In the genomic region with DNA sequence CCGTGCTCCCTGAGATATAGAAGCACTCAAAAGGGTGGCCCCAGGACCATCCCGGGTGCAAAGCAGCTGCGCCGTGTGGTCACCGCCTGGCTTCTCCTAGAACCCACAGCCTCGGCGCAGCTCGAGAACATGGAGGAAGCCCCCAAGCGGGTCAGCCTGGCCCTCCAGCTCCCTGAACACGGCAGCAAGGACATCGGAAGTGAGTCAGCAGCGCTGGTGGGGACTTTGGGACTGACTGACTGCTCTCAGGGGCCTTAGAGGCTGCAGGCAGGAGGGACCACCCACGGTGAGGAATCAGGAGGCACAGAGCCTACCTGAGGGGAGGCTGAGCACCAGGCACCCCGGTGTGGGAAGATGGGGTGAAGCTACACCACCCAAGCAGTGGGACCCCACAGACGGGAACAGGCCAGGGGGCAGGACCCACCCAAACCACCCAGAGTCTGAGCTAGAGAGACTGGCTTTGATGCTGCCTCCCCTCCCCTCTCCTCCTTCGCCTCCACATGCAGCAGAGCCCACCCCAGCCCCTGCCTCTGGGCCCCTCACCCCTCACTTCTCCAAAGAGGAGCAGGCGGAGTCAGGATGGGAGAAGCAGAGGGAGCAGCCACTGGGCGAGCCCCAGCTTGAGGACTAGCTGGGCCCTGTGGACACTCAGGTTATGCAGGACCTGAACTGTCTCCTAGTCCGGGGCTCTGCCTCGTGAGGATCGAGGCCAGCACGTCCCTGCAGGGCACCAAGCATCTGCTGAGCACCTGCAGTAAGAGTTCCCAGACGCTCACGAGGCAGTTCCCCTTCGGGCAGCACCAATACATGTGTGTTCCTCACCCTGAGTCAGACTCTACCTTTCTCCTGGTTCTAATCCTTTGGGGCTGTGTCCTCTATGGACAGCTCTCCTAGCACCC, we compare ENCODE assay signal across 1 cellular context.
TF ChIP-seq lines count a peak whose summit lies in the region.

No MANE protein-coding gene starts in this region.

TF ChIP-seq in HepG2, 621 proteins besides CTCF, POLR2A, EP300 and RAD21 (continued from another document):
- TF ChIP-seq, protein P1, sequence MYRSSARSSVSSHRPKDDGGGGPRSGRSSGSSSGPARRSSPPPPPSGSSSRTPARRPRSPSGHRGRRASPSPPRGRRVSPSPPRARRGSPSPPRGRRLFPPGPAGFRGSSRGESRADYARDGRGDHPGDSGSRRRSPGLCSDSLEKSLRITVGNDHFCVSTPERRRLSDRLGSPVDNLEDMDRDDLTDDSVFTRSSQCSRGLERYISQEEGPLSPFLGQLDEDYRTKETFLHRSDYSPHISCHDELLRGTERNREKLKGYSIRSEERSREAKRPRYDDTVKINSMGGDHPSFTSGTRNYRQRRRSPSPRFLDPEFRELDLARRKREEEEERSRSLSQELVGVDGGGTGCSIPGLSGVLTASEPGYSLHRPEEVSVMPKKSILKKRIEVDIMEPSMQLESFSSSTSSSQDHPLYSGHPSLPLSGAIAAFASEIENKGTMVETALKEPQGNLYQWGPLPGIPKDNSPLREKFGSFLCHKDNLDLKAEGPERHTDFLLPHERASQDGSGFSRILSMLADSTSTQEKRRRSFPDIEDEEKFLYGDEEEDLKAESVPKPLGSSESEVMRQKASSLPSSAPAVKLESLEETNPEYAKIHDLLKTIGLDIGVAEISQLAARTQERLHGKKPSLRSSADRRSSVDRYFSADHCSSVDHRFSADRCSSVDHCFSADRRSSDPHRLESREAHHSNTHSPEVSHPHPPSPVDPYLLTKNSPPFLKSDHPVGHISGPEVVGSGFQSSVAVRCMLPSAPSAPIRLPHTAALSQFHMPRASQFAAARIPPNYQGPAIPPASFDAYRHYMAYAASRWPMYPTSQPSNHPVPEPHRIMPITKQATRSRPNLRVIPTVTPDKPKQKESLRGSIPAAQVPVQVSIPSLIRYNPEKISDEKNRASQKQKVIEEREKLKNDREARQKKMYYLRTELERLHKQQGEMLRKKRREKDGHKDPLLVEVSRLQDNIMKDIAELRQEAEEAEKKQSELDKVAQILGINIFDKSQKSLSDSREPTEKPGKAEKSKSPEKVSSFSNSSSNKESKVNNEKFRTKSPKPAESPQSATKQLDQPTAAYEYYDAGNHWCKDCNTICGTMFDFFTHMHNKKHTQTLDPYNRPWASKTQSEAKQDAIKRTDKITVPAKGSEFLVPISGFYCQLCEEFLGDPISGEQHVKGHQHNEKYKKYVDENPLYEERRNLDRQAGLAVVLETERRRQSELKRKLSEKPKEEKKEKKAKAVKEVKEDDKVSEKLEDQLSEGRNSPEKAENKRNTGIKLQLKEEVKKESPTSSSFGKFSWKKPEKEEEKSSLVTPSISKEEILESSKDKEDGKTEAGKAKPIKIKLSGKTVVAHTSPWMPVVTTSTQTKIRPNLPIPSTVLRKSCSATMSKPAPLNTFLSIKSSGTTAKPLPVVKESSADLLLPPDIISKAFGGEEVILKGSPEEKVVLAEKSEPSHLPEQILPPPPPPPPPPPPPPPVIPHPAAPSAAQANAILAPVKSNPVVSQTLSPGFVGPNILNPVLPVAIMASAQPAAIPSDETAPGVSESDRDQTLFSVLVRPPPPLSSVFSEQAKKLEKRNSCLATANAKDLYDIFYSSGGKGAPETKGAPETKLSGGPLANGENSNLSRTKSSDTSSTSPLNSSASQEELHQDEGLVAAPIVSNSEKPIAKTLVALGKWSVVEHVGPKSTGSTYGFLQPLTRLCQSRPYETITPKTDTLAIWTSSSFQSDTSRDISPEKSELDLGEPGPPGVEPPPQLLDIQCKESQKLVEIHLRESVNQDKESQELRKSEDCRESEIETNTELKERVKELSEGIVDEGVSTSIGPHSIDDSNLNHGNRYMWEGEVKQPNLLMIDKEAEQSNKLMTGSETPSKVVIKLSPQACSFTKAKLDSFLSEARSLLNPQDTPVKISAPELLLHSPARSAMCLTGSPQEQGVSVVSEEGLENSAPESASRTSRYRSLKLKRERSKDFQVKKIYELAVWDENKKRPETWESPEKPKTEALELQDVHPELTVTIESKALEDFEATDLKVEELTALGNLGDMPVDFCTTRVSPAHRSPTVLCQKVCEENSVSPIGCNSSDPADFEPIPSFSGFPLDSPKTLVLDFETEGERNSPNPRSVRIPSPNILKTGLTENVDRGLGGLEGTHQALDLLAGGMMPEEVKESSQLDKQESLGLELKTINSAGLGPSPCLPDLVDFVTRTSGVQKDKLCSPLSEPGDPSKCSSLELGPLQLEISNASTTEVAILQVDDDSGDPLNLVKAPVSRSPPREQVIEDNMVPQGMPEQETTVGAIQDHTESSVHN (CRISPR knock-in tag; IDR thresholded peaks at IDR 0.05): no peak
- TF ChIP-seq, protein P2, sequence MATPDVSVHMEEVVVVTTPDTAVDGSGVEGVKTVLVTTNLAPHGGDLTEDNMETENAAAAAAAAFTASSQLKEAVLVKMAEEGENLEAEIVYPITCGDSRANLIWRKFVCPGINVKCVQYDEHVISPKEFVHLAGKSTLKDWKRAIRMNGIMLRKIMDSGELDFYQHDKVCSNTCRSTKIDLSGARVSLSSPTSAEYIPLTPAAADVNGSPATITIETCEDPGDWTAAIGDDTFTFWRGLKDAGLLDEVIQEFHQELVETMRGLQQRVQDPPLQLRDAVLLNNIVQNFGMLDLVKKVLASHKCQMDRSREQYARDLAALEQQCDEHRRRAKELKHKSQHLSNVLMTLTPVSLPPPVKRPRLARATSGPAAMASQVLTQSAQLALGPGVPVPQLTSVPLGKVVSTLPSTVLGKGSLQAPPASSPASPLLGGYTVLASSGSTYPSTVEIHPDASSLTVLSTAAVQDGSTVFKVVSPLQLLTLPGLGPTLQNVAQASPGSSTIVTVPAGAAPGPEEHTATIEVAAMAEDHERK (CRISPR knock-in tag; IDR thresholded peaks at IDR 0.05; ENCODE audit: low read depth): no peak
- TF ChIP-seq ESRRA (CRISPR knock-in tag; IDR thresholded peaks at IDR 0.05; ENCODE audit: low read depth) (no peak), KDM2A (CRISPR knock-in tag; IDR thresholded peaks at IDR 0.05; ENCODE audit: borderline replicate concordance, low read depth) (peak; percentile 69; the same call in 1 of the 2 replicates)
- TF ChIP-seq, protein P3, sequence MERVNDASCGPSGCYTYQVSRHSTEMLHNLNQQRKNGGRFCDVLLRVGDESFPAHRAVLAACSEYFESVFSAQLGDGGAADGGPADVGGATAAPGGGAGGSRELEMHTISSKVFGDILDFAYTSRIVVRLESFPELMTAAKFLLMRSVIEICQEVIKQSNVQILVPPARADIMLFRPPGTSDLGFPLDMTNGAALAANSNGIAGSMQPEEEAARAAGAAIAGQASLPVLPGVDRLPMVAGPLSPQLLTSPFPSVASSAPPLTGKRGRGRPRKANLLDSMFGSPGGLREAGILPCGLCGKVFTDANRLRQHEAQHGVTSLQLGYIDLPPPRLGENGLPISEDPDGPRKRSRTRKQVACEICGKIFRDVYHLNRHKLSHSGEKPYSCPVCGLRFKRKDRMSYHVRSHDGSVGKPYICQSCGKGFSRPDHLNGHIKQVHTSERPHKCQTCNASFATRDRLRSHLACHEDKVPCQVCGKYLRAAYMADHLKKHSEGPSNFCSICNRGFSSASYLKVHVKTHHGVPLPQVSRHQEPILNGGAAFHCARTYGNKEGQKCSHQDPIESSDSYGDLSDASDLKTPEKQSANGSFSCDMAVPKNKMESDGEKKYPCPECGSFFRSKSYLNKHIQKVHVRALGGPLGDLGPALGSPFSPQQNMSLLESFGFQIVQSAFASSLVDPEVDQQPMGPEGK (CRISPR knock-in tag; IDR thresholded peaks at IDR 0.05): no peak
